1 cellular context compared by ENCODE assay signal in genomic region chr5:78908173-78908901, GRCh38.
A peak's percentile ranks its signal among the peaks of the same experiment; 100 is the strongest.
TF ChIP-seq lines count a peak whose summit lies in the region.

No MANE protein-coding gene starts in this region.

TF ChIP-seq in HEK293, 187 proteins besides CTCF, POLR2A, EP300 and RAD21 (continued from another document and continues in another):
- TF ChIP-seq ELK4 (IDR thresholded peaks at IDR 0.05; ENCODE audit: borderline replicate concordance, low read depth, low read length), result no peak
- TF ChIP-seq ZNF549 (tag by site-specific recombination; IDR thresholded peaks at IDR 0.05), result no peak
- peak; percentile 89 for TF ChIP-seq HOXD13 (CRISPR knock-in tag; IDR thresholded peaks at IDR 0.05; ENCODE audit: borderline replicate concordance)
- peak; percentile 33; the same call in 1 of the 2 replicates for TF ChIP-seq ZBTB20 (tag by site-specific recombination; IDR thresholded peaks at IDR 0.05)
- TF ChIP-seq ZSCAN16 (tag by site-specific recombination; IDR thresholded peaks at IDR 0.05), result no peak
- peak; percentile 100 for TF ChIP-seq FEZF1 (tag by site-specific recombination; IDR thresholded peaks at IDR 0.05)
- no peak for TF ChIP-seq PBX3 (CRISPR knock-in tag; IDR thresholded peaks at IDR 0.05)
- TF ChIP-seq ZEB2 (tag by site-specific recombination; IDR thresholded peaks at IDR 0.05), result peak; percentile 62; the same call in 1 of the 2 replicates
- TF ChIP-seq ZNF324 (tag by site-specific recombination; IDR thresholded peaks at IDR 0.05), result no peak
- TF ChIP-seq ZNF391 (tag by site-specific recombination; IDR thresholded peaks at IDR 0.05; ENCODE audit: borderline replicate concordance, low read depth), result no peak
- 0 out of 2 replicates have a peak, but pooled peaks have one; percentile 47 for TF ChIP-seq ZNF2 (tag by site-specific recombination; IDR thresholded peaks at IDR 0.05)
- 0 out of 2 replicates have a peak, but pooled peaks have one; percentile 76 for TF ChIP-seq ZNF18 (tag by site-specific recombination; IDR thresholded peaks at IDR 0.05)
- no peak for TF ChIP-seq ZNF350 (tag by site-specific recombination; IDR thresholded peaks at IDR 0.05)
- peak; percentile 46; the same call in 1 of the 2 replicates for TF ChIP-seq ZNF596 (tag by site-specific recombination; IDR thresholded peaks at IDR 0.05)
- TF ChIP-seq BCL11A (tag by site-specific recombination; IDR thresholded peaks at IDR 0.05; ENCODE audit: low read depth), result no peak
- peak; percentile 49; the same call in 1 of the 2 replicates for TF ChIP-seq OVOL3 (tag by site-specific recombination; IDR thresholded peaks at IDR 0.05)
- TF ChIP-seq ZNF394 (tag by site-specific recombination; IDR thresholded peaks at IDR 0.05; ENCODE audit: borderline replicate concordance), result peak; percentile 59; the same call in 1 of the 2 replicates
- no peak for TF ChIP-seq ZBTB21 (tag by site-specific recombination; IDR thresholded peaks at IDR 0.05)
- no peak for TF ChIP-seq ZNF514 (tag by site-specific recombination; IDR thresholded peaks at IDR 0.05)
- TF ChIP-seq MEIS1 (CRISPR knock-in tag; IDR thresholded peaks at IDR 0.05; ENCODE audit: borderline replicate concordance), result no peak
- TF ChIP-seq ZNF24 (tag by site-specific recombination; IDR thresholded peaks at IDR 0.05), result 0 out of 2 replicates have a peak, but pooled peaks have one; percentile 34
- TF ChIP-seq ZNF274 (IDR thresholded peaks at IDR 0.05; ENCODE audit: low read length), result no peak
- no peak for TF ChIP-seq ZNF274 (tag by site-specific recombination; IDR thresholded peaks at IDR 0.05; ENCODE audit: borderline replicate concordance)
- TF ChIP-seq SETDB1 (IDR thresholded peaks at IDR 0.05; ENCODE audit: insufficient read length, low read length), result no peak
- no peak for TF ChIP-seq ZFHX2 (tag by site-specific recombination; conservative IDR thresholded peaks at IDR 0.05)
- TF ChIP-seq ZNF837 (tag by site-specific recombination; IDR thresholded peaks at IDR 0.05), result no peak
- no peak for TF ChIP-seq KLF7 (tag by site-specific recombination; IDR thresholded peaks at IDR 0.05; ENCODE audit: borderline replicate concordance)
- peak; percentile 40; the same call in 1 of the 2 replicates for TF ChIP-seq ZNF580 (tag by site-specific recombination; IDR thresholded peaks at IDR 0.05)
- no peak for TF ChIP-seq SP3 (tag by site-specific recombination; IDR thresholded peaks at IDR 0.05)
- TF ChIP-seq ZNF548 (tag by site-specific recombination; IDR thresholded peaks at IDR 0.05), result no peak
- peak; percentile 44; the same call in 1 of the 2 replicates for TF ChIP-seq PRDM10 (tag by site-specific recombination; IDR thresholded peaks at IDR 0.05)
- TF ChIP-seq GLI2 (tag by site-specific recombination; IDR thresholded peaks at IDR 0.05; ENCODE audit: borderline replicate concordance, low read depth), result no peak
- TF ChIP-seq ZNF155 (tag by site-specific recombination; IDR thresholded peaks at IDR 0.05), result no peak
- TF ChIP-seq KLF17 (tag by site-specific recombination; IDR thresholded peaks at IDR 0.05), result no peak
- TF ChIP-seq ZNF169 (tag by site-specific recombination; IDR thresholded peaks at IDR 0.05), result no peak
- no peak for TF ChIP-seq ZNF157 (tag by site-specific recombination; IDR thresholded peaks at IDR 0.05)
- no peak for TF ChIP-seq HOXA7 (CRISPR knock-in tag; IDR thresholded peaks at IDR 0.05; ENCODE audit: borderline replicate concordance)
- TF ChIP-seq ZNF354C (tag by site-specific recombination; IDR thresholded peaks at IDR 0.05; ENCODE audit: borderline replicate concordance, low read depth), result no peak
- TF ChIP-seq ZNF530 (tag by site-specific recombination; IDR thresholded peaks at IDR 0.05; ENCODE audit: low read depth), result no peak
- no peak for TF ChIP-seq ZNF23 (tag by site-specific recombination; IDR thresholded peaks at IDR 0.05; ENCODE audit: borderline replicate concordance)
- TF ChIP-seq HIC1 (tag by site-specific recombination; IDR thresholded peaks at IDR 0.05), result no peak
- no peak for TF ChIP-seq ZNF639 (tag by site-specific recombination; IDR thresholded peaks at IDR 0.05)
- TF ChIP-seq ZNF518A (tag by site-specific recombination; conservative IDR thresholded peaks at IDR 0.05; ENCODE audit: low read depth), result no peak
